Comparison of ENCODE assay signal across 1 cellular context in the genomic region with DNA sequence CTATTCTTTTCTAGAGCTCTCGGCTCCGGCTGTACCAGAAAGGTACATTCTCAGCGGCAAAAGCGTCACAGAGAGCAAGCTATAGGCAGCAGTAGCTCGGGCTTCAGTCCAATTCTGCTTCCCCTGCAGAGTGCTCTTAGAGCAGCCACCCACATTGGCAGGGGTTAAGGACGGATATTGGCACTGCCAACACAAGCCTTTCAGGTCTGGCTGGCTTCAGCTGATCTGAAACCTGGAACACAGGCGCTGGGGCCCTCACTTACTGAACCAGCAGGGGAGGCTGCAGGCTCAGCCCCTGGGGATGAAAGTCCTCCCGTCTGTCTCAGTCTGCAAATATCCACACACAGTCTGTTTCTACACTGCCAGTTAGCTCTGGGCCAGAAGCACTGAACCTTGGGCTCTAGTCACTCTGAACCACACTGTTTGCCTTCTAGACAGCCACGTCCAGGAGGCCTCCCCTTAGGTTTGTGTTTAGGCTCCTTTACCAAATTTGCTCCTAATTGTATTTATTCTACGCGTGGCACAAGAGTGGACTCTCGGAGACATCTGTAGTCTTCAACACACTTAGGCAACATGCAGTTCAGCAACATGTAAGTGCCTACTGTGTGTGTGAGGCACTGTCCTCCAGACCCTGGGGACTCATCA.
TF ChIP-seq lines count a peak whose summit lies in the region.

No MANE protein-coding gene starts in this region.

TF ChIP-seq in GM12878, 131 proteins besides CTCF, POLR2A, EP300 and RAD21:
- TF ChIP-seq PML (IDR thresholded peaks at IDR 0.05; ENCODE audit: low read length), result no peak
- TF ChIP-seq PAX5 (IDR thresholded peaks at IDR 0.05; ENCODE audit: borderline replicate concordance, low read depth, low read length), result no peak
- no peak for TF ChIP-seq ETV6 (conservative IDR thresholded peaks at IDR 0.05 in 1 of 2, IDR thresholded peaks at IDR 0.05 in 1 of 2; ENCODE audit: borderline replicate concordance in 1 of 2, low read depth in 1 of 2)
- no peak for TF ChIP-seq CBFB (IDR thresholded peaks at IDR 0.05; ENCODE audit: low read depth)
- TF ChIP-seq, protein P1, sequence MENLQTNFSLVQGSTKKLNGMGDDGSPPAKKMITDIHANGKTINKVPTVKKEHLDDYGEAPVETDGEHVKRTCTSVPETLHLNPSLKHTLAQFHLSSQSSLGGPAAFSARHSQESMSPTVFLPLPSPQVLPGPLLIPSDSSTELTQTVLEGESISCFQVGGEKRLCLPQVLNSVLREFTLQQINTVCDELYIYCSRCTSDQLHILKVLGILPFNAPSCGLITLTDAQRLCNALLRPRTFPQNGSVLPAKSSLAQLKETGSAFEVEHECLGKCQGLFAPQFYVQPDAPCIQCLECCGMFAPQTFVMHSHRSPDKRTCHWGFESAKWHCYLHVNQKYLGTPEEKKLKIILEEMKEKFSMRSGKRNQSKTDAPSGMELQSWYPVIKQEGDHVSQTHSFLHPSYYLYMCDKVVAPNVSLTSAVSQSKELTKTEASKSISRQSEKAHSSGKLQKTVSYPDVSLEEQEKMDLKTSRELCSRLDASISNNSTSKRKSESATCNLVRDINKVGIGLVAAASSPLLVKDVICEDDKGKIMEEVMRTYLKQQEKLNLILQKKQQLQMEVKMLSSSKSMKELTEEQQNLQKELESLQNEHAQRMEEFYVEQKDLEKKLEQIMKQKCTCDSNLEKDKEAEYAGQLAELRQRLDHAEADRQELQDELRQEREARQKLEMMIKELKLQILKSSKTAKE (IDR thresholded peaks at IDR 0.05; ENCODE audit: low read depth, poor library complexity, severe bottlenecking), result no peak
- TF ChIP-seq SMC3 (IDR thresholded peaks at IDR 0.05; ENCODE audit: borderline replicate concordance, low read length), result peak; percentile 65
- TF ChIP-seq HSF1 (IDR thresholded peaks at IDR 0.05; ENCODE audit: low read depth, low read length), result no peak
- TF ChIP-seq YY1 (IDR thresholded peaks at IDR 0.05; ENCODE audit: low read depth, low read length), result 0 out of 2 replicates have a peak, but pooled peaks have one; percentile 28
- TF ChIP-seq MLLT1 (IDR thresholded peaks at IDR 0.05), result no peak
- TF ChIP-seq NKRF (conservative IDR thresholded peaks at IDR 0.05), result no peak
- TF ChIP-seq STAT1 (conservative IDR thresholded peaks at IDR 0.05), result no peak
- no peak for TF ChIP-seq SREBF1 (IDR thresholded peaks at IDR 0.05; ENCODE audit: low read length)
- TF ChIP-seq, protein P2, sequence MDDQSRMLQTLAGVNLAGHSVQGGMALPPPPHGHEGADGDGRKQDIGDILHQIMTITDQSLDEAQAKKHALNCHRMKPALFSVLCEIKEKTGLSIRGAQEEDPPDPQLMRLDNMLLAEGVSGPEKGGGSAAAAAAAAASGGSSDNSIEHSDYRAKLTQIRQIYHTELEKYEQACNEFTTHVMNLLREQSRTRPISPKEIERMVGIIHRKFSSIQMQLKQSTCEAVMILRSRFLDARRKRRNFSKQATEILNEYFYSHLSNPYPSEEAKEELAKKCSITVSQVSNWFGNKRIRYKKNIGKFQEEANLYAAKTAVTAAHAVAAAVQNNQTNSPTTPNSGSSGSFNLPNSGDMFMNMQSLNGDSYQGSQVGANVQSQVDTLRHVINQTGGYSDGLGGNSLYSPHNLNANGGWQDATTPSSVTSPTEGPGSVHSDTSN (IDR thresholded peaks at IDR 0.05; ENCODE audit: insufficient replicate concordance, low read depth, low read length), result no peak
- no peak for TF ChIP-seq POU2F2 (IDR thresholded peaks at IDR 0.05; ENCODE audit: borderline replicate concordance, low read depth, low read length)
- TF ChIP-seq ZSCAN29 (IDR thresholded peaks at IDR 0.05), result no peak
- TF ChIP-seq MYC (IDR thresholded peaks at IDR 0.05; ENCODE audit: insufficient read depth, insufficient read length, insufficient replicate concordance, low read length, severe bottlenecking), result no peak
- no peak for TF ChIP-seq CEBPZ (IDR thresholded peaks at IDR 0.05; ENCODE audit: low read depth, low read length)
TF ChIP-seq in GM12878: peak in this region for 2.
